ENCODE assay signal across 8 cellular contexts in the genomic region with DNA sequence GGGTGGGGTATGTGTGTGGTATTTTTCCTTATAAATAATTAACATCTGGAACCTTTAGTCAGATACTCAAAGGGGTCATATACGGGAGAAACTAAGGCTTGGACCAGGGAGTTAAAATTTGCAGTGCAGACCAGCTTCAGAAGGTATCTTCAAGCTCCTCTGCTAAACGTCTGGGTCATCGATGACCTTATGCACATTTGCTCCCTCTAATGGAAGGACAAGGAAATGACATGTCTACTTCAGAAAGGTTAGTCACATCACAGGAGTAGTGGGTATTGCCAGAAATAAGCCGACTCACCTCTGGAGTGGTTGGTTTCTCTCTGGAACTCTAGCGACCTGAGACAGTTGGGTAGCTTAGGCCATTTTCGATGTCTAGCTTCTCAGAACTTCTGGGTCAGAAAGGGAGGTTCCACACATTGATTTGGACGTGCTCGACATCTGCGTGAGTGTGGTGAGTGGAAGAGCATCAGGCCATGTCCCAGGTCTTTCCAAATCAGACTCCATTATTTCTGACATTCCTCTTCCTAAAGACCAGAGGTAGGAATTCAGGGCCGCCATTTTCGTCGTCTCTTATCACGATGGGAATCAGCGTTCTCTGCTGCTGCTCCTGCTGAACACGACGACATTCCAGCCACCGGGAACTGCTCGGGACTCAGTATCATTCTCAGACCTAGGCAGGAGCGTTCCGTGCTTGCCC. TPM values are rescaled to one million over a fixed set of nuclear protein-coding genes. Genes with fewer than 3 reads are reported as not detected.
DNase-seq lines count a peak whose midpoint lies in the region; ATAC-seq and TF ChIP-seq lines count a peak whose summit lies in the region.

No MANE protein-coding gene starts in this region.

- H3K36me3 ChIP-seq in adrenal gland (replicated peaks in 1 of 2) (no peaks in the 10 kb centered on the region), sigmoid colon (no peaks in the 10 kb centered on the region)

- intact Hi-C loops in adrenal gland (cut with DNase I) (loop anchor here (5.0 kb wide), 3 partner anchors 93 to 148 kb away; no protein-coding TSS in a partner anchor), left ventricle myocardium superior (cut with micrococcal nuclease) (loop anchor here (5.0 kb wide), 1 partner anchor 143 kb away; no protein-coding TSS in a partner anchor), sigmoid colon (cut with DNase I) (loop anchor here (1.0 to 5.0 kb wide), 2 partner anchors 94 to 223 kb away; a partner anchor contains a TSS)

- TF ChIP-seq POLR2A in adrenal gland (IDR thresholded peaks at IDR 0.05) (no peak), sigmoid colon (IDR thresholded peaks at IDR 0.05) (no peak)

- ATAC-seq in GM18909 (IDR thresholded peaks at IDR 0.05; ENCODE audit: poor library complexity, unreplicated experiment) (peak; percentile 59), left ventricle myocardium superior (peak; percentile 58), GM19467 (IDR thresholded peaks at IDR 0.05; ENCODE audit: unreplicated experiment) (no peak)

- H3K4me1 ChIP-seq in adrenal gland (replicated peaks in 1 of 2) (peaks cover 0 to 12% of the 10 kb centered on the region in 2 donors), sigmoid colon (peaks cover 0 to 31% (median 14%) of the 10 kb centered on the region in 4 donors)

- TF ChIP-seq CTCF in adrenal gland (IDR thresholded peaks at IDR 0.05) (peak; percentile 49 to 84 (median 75)), sigmoid colon (IDR thresholded peaks at IDR 0.05) (peak; percentile 65 to 76 (median 72))

- WGBS in adrenal gland, 4 donors: 65 to 72% (median 69%) methylated on average over 19 to 20 of the region's 20 CpGs
- WGBS in sigmoid colon, 2 donors: 70 to 73% methylated on average over 20 of the region's 20 CpGs

- H3K27me3 ChIP-seq in adrenal gland (no peaks in the 10 kb centered on the region), sigmoid colon (no peaks in the 10 kb centered on the region)

- DNase-seq in COLO668 (lab: John Stamatoyannopoulos, UW; ENCODE audit: unreplicated experiment) (peak; percentile 8), HuH-7 (ENCODE audit: low spot score) (peak; percentile 55), NOMO-1 (lab: John Stamatoyannopoulos, UW; ENCODE audit: unreplicated experiment in 2 of 2) (peak; percentile 25 to 93), adrenal gland (peak in 2 of 7 donors; percentile 35 to 44), left ventricle myocardium superior (no peak), sigmoid colon (no peak)

- H3K4me3 ChIP-seq in adrenal gland (peak overlapping the region in 1 of 4 donors; percentile 8), sigmoid colon (no peak overlapping the region)

- peak overlapping the region in 1 of 5 donors; percentile 51 for H3K27ac ChIP-seq in adrenal gland
- H3K27ac ChIP-seq in sigmoid colon: no peak overlapping the region

- TF ChIP-seq EP300 in sigmoid colon (IDR thresholded peaks at IDR 0.05): no peak

- H3K9me3 ChIP-seq in adrenal gland (replicated peaks in 1 of 3) (no peaks in the 10 kb centered on the region), sigmoid colon (no peaks in the 10 kb centered on the region)

RNA-seq across cellular contexts. Expression of a gene that starts 31.8 kb away (rescaled TPM):
- total RNA-seq in adrenal gland (10 to 100 TPM in 6 of 8 donors, 1 to 10 TPM in 2; 8.8 to 52.5 (median 13.8) TPM), left ventricle myocardium superior (5.1 TPM), sigmoid colon (10 to 100 TPM; 13.0 to 20.5 (median 16.8) TPM)
- polyA plus RNA-seq in adrenal gland (1 to 10 TPM; 5.7 to 7.3 (median 6.3) TPM), sigmoid colon (1 to 10 TPM; 3.2 to 7.9 (median 3.6) TPM)

Comparison
In these comparisons a context has a peak if more than half of its experiments do, and no peak if none do; other contexts are left out.
1. DNase-seq: peak in COLO668 (single experiment), HuH-7 (single experiment) and NOMO-1 (2 of 2); none in left ventricle myocardium superior (single experiment) and sigmoid colon (single experiment).